In genomic region chr16:68237243-68238028, GRCh38 we compare ENCODE assay signal across 1 cellular context.
TF ChIP-seq lines count a peak whose summit lies in the region.

No MANE protein-coding gene starts in this region.

TF ChIP-seq in GM12878, 131 proteins besides CTCF, POLR2A, EP300 and RAD21 (continues in another document):
- TF ChIP-seq SIX5 (IDR thresholded peaks at IDR 0.05; ENCODE audit: low read depth, low read length, severe bottlenecking): no peak
- TF ChIP-seq EZH2 (IDR thresholded peaks at IDR 0.05; ENCODE audit: borderline replicate concordance, control insufficient read depth, low read depth, low read length): no peak
- no peak for TF ChIP-seq ASH2L (IDR thresholded peaks at IDR 0.05; ENCODE audit: borderline replicate concordance, low read depth)
- TF ChIP-seq, protein P1, sequence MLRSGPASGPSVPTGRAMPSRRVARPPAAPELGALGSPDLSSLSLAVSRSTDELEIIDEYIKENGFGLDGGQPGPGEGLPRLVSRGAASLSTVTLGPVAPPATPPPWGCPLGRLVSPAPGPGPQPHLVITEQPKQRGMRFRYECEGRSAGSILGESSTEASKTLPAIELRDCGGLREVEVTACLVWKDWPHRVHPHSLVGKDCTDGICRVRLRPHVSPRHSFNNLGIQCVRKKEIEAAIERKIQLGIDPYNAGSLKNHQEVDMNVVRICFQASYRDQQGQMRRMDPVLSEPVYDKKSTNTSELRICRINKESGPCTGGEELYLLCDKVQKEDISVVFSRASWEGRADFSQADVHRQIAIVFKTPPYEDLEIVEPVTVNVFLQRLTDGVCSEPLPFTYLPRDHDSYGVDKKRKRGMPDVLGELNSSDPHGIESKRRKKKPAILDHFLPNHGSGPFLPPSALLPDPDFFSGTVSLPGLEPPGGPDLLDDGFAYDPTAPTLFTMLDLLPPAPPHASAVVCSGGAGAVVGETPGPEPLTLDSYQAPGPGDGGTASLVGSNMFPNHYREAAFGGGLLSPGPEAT (IDR thresholded peaks at IDR 0.05; ENCODE audit: low read depth): peak; percentile 47; the same call in 1 of the 2 replicates
- no peak for TF ChIP-seq SMC3 (IDR thresholded peaks at IDR 0.05; ENCODE audit: borderline replicate concordance, low read length)
- TF ChIP-seq ZNF384 (IDR thresholded peaks at IDR 0.05; ENCODE audit: borderline replicate concordance, low read depth, low read length): no peak
- TF ChIP-seq CBFB (IDR thresholded peaks at IDR 0.05; ENCODE audit: low read depth): no peak
- 0 out of 2 replicates have a peak, but pooled peaks have one; percentile 27 for TF ChIP-seq NKRF (conservative IDR thresholded peaks at IDR 0.05)
- no peak for TF ChIP-seq ATF7 (IDR thresholded peaks at IDR 0.05; ENCODE audit: low read depth)
- TF ChIP-seq ETV6 (conservative IDR thresholded peaks at IDR 0.05 in 1 of 2, IDR thresholded peaks at IDR 0.05 in 1 of 2; ENCODE audit: borderline replicate concordance in 1 of 2, low read depth in 1 of 2): no peak
- TF ChIP-seq POLR2AphosphoS5 (IDR thresholded peaks at IDR 0.05; ENCODE audit: low read length): peak; percentile 57
- TF ChIP-seq SP1 (IDR thresholded peaks at IDR 0.05; ENCODE audit: low read depth, low read length): peak; percentile 61
- TF ChIP-seq, protein P2, sequence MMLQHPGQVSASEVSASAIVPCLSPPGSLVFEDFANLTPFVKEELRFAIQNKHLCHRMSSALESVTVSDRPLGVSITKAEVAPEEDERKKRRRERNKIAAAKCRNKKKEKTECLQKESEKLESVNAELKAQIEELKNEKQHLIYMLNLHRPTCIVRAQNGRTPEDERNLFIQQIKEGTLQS (IDR thresholded peaks at IDR 0.05; ENCODE audit: borderline replicate concordance, extremely low read depth, low read depth, low read length): no peak
- TF ChIP-seq RCOR1 (conservative IDR thresholded peaks at IDR 0.05; ENCODE audit: low read depth, low read length): no peak
- TF ChIP-seq ATF2 (IDR thresholded peaks at IDR 0.05; ENCODE audit: low read length): no peak
- TF ChIP-seq CREM (IDR thresholded peaks at IDR 0.05; ENCODE audit: low read depth): peak; percentile 12; the same call in 1 of the 2 replicates
- TF ChIP-seq ZBTB33 (IDR thresholded peaks at IDR 0.05): no peak
- TF ChIP-seq CHD4 (IDR thresholded peaks at IDR 0.05): no peak
- TF ChIP-seq USF2 (IDR thresholded peaks at IDR 0.05; ENCODE audit: borderline replicate concordance, low read depth, low read length): no peak
- no peak for TF ChIP-seq ZBTB11 (CRISPR knock-in tag; IDR thresholded peaks at IDR 0.05)
- no peak for TF ChIP-seq ZZZ3 (IDR thresholded peaks at IDR 0.05; ENCODE audit: control insufficient read depth, insufficient read length, low read depth)
- TF ChIP-seq TCF12 (IDR thresholded peaks at IDR 0.05; ENCODE audit: low read depth, low read length): peak; percentile 42; the same call in 1 of the 2 replicates
- no peak for TF ChIP-seq KLF5 (IDR thresholded peaks at IDR 0.05; ENCODE audit: partially characterized antibody)
- TF ChIP-seq TCF7 (IDR thresholded peaks at IDR 0.05; ENCODE audit: borderline replicate concordance): no peak
- TF ChIP-seq ZBED1 (IDR thresholded peaks at IDR 0.05; ENCODE audit: borderline replicate concordance): no peak
- peak; percentile 63; the same call in 1 of the 2 replicates for TF ChIP-seq CHD2 (IDR thresholded peaks at IDR 0.05; ENCODE audit: borderline replicate concordance, low read depth, low read length)
- no peak for TF ChIP-seq EGR1 (IDR thresholded peaks at IDR 0.05; ENCODE audit: borderline replicate concordance in 1 of 2, low read depth in 2 of 2, low read length in 2 of 2)
- TF ChIP-seq MTA3 (IDR thresholded peaks at IDR 0.05; ENCODE audit: borderline replicate concordance, low read length): no peak
- 0 out of 2 replicates have a peak, but pooled peaks have one; percentile 7 for TF ChIP-seq SIN3A (IDR thresholded peaks at IDR 0.05; ENCODE audit: low read depth, low read length)
- no peak for TF ChIP-seq IRF3 (IDR thresholded peaks at IDR 0.05)
- TF ChIP-seq NR2C1 (IDR thresholded peaks at IDR 0.05): peak; percentile 38; the same call in 1 of the 2 replicates
- no peak; the same call in 1 of the 2 replicates for TF ChIP-seq HCFC1 (IDR thresholded peaks at IDR 0.05; ENCODE audit: low read length)
- TF ChIP-seq, protein P3, sequence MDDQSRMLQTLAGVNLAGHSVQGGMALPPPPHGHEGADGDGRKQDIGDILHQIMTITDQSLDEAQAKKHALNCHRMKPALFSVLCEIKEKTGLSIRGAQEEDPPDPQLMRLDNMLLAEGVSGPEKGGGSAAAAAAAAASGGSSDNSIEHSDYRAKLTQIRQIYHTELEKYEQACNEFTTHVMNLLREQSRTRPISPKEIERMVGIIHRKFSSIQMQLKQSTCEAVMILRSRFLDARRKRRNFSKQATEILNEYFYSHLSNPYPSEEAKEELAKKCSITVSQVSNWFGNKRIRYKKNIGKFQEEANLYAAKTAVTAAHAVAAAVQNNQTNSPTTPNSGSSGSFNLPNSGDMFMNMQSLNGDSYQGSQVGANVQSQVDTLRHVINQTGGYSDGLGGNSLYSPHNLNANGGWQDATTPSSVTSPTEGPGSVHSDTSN (IDR thresholded peaks at IDR 0.05; ENCODE audit: insufficient replicate concordance, low read depth, low read length): peak; percentile 85
- TF ChIP-seq NBN (IDR thresholded peaks at IDR 0.05): no peak
- TF ChIP-seq HDGF (IDR thresholded peaks at IDR 0.05): peak; percentile 83
- TF ChIP-seq, protein P4, sequence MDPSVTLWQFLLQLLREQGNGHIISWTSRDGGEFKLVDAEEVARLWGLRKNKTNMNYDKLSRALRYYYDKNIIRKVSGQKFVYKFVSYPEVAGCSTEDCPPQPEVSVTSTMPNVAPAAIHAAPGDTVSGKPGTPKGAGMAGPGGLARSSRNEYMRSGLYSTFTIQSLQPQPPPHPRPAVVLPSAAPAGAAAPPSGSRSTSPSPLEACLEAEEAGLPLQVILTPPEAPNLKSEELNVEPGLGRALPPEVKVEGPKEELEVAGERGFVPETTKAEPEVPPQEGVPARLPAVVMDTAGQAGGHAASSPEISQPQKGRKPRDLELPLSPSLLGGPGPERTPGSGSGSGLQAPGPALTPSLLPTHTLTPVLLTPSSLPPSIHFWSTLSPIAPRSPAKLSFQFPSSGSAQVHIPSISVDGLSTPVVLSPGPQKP (IDR thresholded peaks at IDR 0.05; ENCODE audit: low read depth, low read length): peak; percentile 52; the same call in 1 of the 2 replicates
- 0 out of 2 replicates have a peak, but pooled peaks have one; percentile 52 for TF ChIP-seq CREB1 (IDR thresholded peaks at IDR 0.05; ENCODE audit: low read depth)
- peak; percentile 42 for TF ChIP-seq LARP7 (IDR thresholded peaks at IDR 0.05)
- TF ChIP-seq, protein P5, sequence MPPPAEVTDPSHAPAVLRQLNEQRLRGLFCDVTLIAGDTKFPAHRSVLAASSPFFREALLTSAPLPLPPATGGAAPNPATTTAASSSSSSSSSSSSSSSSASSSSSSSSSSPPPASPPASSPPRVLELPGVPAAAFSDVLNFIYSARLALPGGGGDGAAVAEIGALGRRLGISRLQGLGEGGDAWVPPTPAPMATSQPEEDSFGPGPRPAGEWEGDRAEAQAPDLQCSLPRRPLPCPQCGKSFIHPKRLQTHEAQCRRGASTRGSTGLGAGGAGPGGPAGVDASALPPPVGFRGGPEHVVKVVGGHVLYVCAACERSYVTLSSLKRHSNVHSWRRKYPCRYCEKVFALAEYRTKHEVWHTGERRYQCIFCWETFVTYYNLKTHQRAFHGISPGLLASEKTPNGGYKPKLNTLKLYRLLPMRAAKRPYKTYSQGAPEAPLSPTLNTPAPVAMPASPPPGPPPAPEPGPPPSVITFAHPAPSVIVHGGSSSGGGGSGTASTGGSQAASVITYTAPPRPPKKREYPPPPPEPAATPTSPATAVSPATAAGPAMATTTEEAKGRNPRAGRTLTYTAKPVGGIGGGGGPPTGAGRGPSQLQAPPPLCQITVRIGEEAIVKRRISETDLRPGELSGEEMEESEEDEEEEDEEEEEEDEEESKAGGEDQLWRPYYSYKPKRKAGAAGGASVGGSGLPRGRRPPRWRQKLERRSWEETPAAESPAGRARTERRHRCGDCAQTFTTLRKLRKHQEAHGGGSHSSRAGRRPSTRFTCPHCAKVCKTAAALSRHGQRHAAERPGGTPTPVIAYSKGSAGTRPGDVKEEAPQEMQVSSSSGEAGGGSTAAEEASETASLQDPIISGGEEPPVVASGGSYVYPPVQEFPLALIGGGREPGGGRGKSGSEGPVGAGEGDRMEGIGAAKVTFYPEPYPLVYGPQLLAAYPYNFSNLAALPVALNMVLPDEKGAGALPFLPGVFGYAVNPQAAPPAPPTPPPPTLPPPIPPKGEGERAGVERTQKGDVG (CRISPR knock-in tag; IDR thresholded peaks at IDR 0.05): no peak
- peak; percentile 79; the same call in 1 of the 2 replicates for TF ChIP-seq IKZF1 (conservative IDR thresholded peaks at IDR 0.05)
- TF ChIP-seq STAT3 (IDR thresholded peaks at IDR 0.05; ENCODE audit: low read depth, low read length): no peak
- TF ChIP-seq DPF2 (IDR thresholded peaks at IDR 0.05): 0 out of 2 replicates have a peak, but pooled peaks have one; percentile 57
- TF ChIP-seq NFYA (IDR thresholded peaks at IDR 0.05; ENCODE audit: borderline replicate concordance, low read depth, low read length): no peak
- 0 out of 2 replicates have a peak, but pooled peaks have one; percentile 58 for TF ChIP-seq RFX5 (IDR thresholded peaks at IDR 0.05; ENCODE audit: low read depth, low read length)
